Comparison of ENCODE assay signal across 9 cellular contexts in the genomic region with DNA sequence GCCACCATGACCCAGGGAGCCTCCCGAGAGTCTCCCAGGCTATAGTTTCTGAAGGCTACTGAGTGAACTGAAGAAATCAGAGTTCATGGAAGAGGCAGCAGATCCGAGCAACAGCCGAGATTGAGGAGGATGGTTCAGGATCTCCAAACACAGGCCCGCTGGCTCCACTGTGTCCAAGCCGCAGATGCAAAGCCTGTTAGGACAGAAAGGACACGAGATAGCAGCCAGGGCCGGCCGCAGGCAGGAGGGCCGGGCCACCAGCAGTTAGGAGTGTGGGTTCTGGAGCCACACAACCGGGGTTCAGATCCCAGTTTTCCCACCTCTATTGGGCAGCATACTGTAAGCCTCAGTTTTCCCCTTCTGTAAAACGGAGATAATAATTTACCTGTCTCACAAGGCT. TPM values are rescaled to one million over a fixed set of nuclear protein-coding genes. Genes with fewer than 3 reads are reported as not detected.
DNase-seq lines count a peak whose midpoint lies in the region; TF ChIP-seq lines count a peak whose summit lies in the region.
"Had no signal": no experiment of that assay in that cellular context is flagged by ENCODE, and none has a peak within 500 bp of the region (broad histone marks: within the 10 kb centered on the region; RNA-seq: fewer than 3 reads in every experiment).

No MANE protein-coding gene starts in this region.

- no peak overlapping the region for H3K27ac ChIP-seq in CD8-positive, alpha-beta memory T cell (ENCODE audit: low read depth, low read length)
- H3K27ac ChIP-seq in SU-DHL-6 (ENCODE audit: low read depth, low read length): peak overlapping the region; percentile 98
- peak overlapping the region; percentile 88 for H3K27ac ChIP-seq in hepatocyte

- CTCF ChIA-PET in CD8-positive, alpha-beta memory T cell (lab: Charles Lee): no interaction called here

- H3K27ac Mint-ChIP-seq in CD8-positive, alpha-beta memory T cell: peak overlapping the region in 7 of 8 donors; percentile 20 to 95 (median 91)

- H3K9ac ChIP-seq in SU-DHL-6 (ENCODE audit: low read length) (peak overlapping the region; percentile 61), skeletal muscle satellite cell (ENCODE audit: low read depth, low read length) (peak overlapping the region; percentile 81)

- H3K4me3 Mint-ChIP-seq in CD8-positive, alpha-beta memory T cell: peak overlapping the region in 5 of 7 donors; percentile 65 to 86 (median 73)

- H3K4me1 Mint-ChIP-seq in CD8-positive, alpha-beta memory T cell: peaks cover 28 to 29% (median 28%) of the 10 kb centered on the region in 3 donors

- DNase-seq in CD8-positive, alpha-beta memory T cell: no peak
- DNase-seq in hepatocyte (ENCODE audit: low spot score): no peak
- no peak for DNase-seq in NCI-H2029 (lab: John Stamatoyannopoulos, UW)
- DNase-seq in D341Med (ENCODE audit: low spot score): no peak
- DNase-seq in LoVo (ENCODE audit: low spot score): no peak
- no peak for DNase-seq in HPDE6-E6E7 (ENCODE audit: extremely low spot score)
- DNase-seq: DMS79 treated with DMSO at 0.1 percent for 48 hours had no signal

- H3K9me3 ChIP-seq in CD8-positive, alpha-beta memory T cell (ENCODE audit: low read length): no peaks in the 10 kb centered on the region
- H3K9me3 ChIP-seq in SU-DHL-6 (ENCODE audit: insufficient read depth, low read length): no peaks in the 10 kb centered on the region
- no peaks in the 10 kb centered on the region for H3K9me3 ChIP-seq in hepatocyte (ENCODE audit: low read depth)
- no peaks in the 10 kb centered on the region for H3K9me3 ChIP-seq in skeletal muscle satellite cell (replicated peaks; ENCODE audit: low read length)

- no peaks in the 10 kb centered on the region for H3K27me3 ChIP-seq in CD8-positive, alpha-beta memory T cell (ENCODE audit: insufficient read depth, low read length, poor library complexity, severe bottlenecking)
- H3K27me3 ChIP-seq in SU-DHL-6 (ENCODE audit: low read length) (no peaks in the 10 kb centered on the region), hepatocyte (no peaks in the 10 kb centered on the region), skeletal muscle satellite cell (ENCODE audit: control insufficient read depth, insufficient read depth, low read length) (no peaks in the 10 kb centered on the region)

- H3K79me2 ChIP-seq in SU-DHL-6 (ENCODE audit: insufficient read depth, low read length) (peaks cover 94% of the 10 kb centered on the region), hepatocyte (peaks cover 86% of the 10 kb centered on the region)

- H3K36me3 Mint-ChIP-seq in CD8-positive, alpha-beta memory T cell: no peaks in the 10 kb centered on the region

- no peaks in the 10 kb centered on the region for H3K27me3 Mint-ChIP-seq in CD8-positive, alpha-beta memory T cell

- WGBS in hepatocyte (ENCODE audit: low lambda C conversion rate, missing lambda C conversion rate): 93% methylated on average over 11 of the region's 11 CpGs

- H3K4me1 ChIP-seq in CD8-positive, alpha-beta memory T cell (ENCODE audit: insufficient read depth, low read length): peaks cover 17% of the 10 kb centered on the region
- H3K4me1 ChIP-seq in hepatocyte (ENCODE audit: insufficient read depth) (peaks cover 49% of the 10 kb centered on the region), skeletal muscle satellite cell (ENCODE audit: control insufficient read depth, insufficient read depth, low read length) (peaks cover 77% of the 10 kb centered on the region)

- H3K4me2 ChIP-seq in SU-DHL-6 (ENCODE audit: low read depth, low read length, poor library complexity, severe bottlenecking) (peak overlapping the region; percentile 69), hepatocyte (peak overlapping the region; percentile 7), skeletal muscle satellite cell (ENCODE audit: low read length) (peak overlapping the region; percentile 63)

- peaks cover 0 to 2% (median 0%) of the 10 kb centered on the region in 5 donors for H3K9me3 Mint-ChIP-seq in CD8-positive, alpha-beta memory T cell

- POLR2A ChIA-PET in CD8-positive, alpha-beta memory T cell (lab: Charles Lee): no interaction called here

- TF ChIP-seq CTCF in SU-DHL-6 (IDR thresholded peaks at IDR 0.05; ENCODE audit: insufficient read depth, low read length, poor library complexity, severe bottlenecking) (no peak), hepatocyte (IDR thresholded peaks at IDR 0.05; ENCODE audit: poor library complexity) (no peak)

- H3K9me2 ChIP-seq in SU-DHL-6 (replicated peaks; ENCODE audit: insufficient read depth, low read length) (no peaks in the 10 kb centered on the region), hepatocyte (replicated peaks; ENCODE audit: insufficient read depth) (no peaks in the 10 kb centered on the region)

- H4K20me1 ChIP-seq in SU-DHL-6 (ENCODE audit: low read depth, low read length) (no peaks in the 10 kb centered on the region; the same call in 1 of the 2 replicates), hepatocyte (ENCODE audit: insufficient read depth, poor library complexity, severe bottlenecking) (peaks cover 6% of the 10 kb centered on the region)

- H3K4me3 ChIP-seq in CD8-positive, alpha-beta memory T cell (ENCODE audit: low read length): no peak overlapping the region
- H3K4me3 ChIP-seq in SU-DHL-6 (ENCODE audit: insufficient read depth, low read length, poor library complexity, severe bottlenecking) (peak overlapping the region; percentile 6), hepatocyte (no peak overlapping the region), skeletal muscle satellite cell (ENCODE audit: low read length) (peak overlapping the region; percentile 45)

- H3F3A ChIP-seq in SU-DHL-6 (ENCODE audit: insufficient read depth): peaks cover 40% of the 10 kb centered on the region

- H2AFZ ChIP-seq in SU-DHL-6 (ENCODE audit: low read depth, low read length, severe bottlenecking) (no peak overlapping the region), hepatocyte (no peak overlapping the region)

- no peaks in the 10 kb centered on the region for H3K36me3 ChIP-seq in CD8-positive, alpha-beta memory T cell (ENCODE audit: insufficient read depth, low read length)
- no peaks in the 10 kb centered on the region; the same call in 1 of the 2 replicates for H3K36me3 ChIP-seq in SU-DHL-6 (ENCODE audit: low read length)
- H3K36me3 ChIP-seq in hepatocyte (replicated peaks; ENCODE audit: insufficient read depth, low read depth): no peaks in the 10 kb centered on the region
- H3K36me3 ChIP-seq in skeletal muscle satellite cell (ENCODE audit: insufficient read depth, low read length): peaks cover 33% of the 10 kb centered on the region

RNA-seq across cellular contexts. Expression of a gene that starts 27.7 kb away (rescaled TPM):
- total RNA-seq in CD8-positive, alpha-beta memory T cell: 10 to 100 TPM; 63.0 to 66.0 TPM
- polyA plus RNA-seq in CD8-positive, alpha-beta memory T cell: 9.5 TPM
- total RNA-seq in hepatocyte: 33.5 and 35.7 TPM in 2 replicates
- 41.6 and 44.7 TPM in 2 replicates for polyA plus RNA-seq in hepatocyte
- total RNA-seq in skeletal muscle satellite cell (2012; rRNA removed): 21.0 and 27.1 TPM in 2 replicates

Comparison
In these comparisons a context has a peak if more than half of its experiments do, and no peak if none do; other contexts are left out.
1. H3K4me3 ChIP-seq: peak in SU-DHL-6 (single experiment) and skeletal muscle satellite cell (single experiment); none in CD8-positive, alpha-beta memory T cell (single experiment) and hepatocyte (single experiment).
2. H3K4me2 ChIP-seq: peak in every context shown above with its lines; median percentile 69 in SU-DHL-6; 63 in skeletal muscle satellite cell; 7 in hepatocyte.